In the genomic region with DNA sequence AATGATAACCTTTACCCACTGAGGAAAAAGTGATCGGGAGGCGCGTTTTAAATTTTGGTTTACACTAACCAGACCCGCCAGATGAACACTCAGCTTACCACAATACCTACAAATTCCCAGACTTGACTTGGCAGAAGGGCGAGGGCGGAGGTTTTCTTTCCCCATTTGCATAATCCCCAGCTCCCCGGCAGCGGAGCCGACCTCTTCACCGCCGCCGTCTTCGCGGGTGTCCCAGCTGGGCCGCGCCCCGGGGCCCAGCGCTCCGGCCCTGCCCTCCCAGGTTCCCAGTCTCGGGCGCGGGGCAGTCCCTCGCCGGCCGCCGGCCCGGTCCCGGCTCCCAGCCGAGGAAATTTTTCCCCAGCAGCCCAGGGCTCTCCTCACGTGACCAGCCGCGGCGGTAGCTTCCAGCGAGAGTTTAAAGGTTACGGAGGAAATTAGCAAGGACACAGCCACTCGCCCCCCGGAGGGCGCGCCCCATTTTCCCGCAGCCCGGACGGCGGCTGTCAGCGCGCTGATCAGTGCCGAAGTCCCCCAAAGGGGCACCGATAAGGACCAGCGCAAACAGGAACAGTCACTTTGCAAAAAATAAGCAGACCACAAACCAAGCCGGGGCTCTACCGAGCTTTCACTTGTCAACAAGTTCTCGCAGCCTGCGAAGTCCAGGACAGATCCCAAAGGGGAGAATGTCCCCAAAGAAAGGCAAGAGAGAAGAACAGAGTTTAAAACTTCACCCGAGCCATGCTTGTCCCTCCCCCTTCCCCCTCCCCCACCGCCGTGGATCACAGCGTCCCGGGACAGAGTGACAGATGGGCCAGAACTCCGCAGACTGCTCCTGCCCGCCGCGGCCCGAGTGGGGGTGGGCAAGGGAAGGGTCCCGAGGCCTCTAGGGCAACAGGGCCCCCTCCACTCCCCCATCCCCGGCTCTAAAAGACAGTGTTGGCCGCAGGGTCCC, we compare ENCODE assay signal across 8 cellular contexts. TPM values are rescaled to one million over a fixed set of nuclear protein-coding genes. Genes with fewer than 3 reads are reported as not detected.
DNase-seq lines count a peak whose midpoint lies in the region; ATAC-seq lines count a peak whose summit lies in the region.

No MANE protein-coding gene starts in this region.

- H3K9me3 Mint-ChIP-seq in activated T-cell treated with anti-CD3 and anti-CD28 coated beads, Interleukin-2, amount 50 U/mL, for 4 hours, result no peaks in the 10 kb centered on the region
- no peaks in the 10 kb centered on the region for H3K9me3 Mint-ChIP-seq in stimulated activated naive CD8-positive, alpha-beta T cell treated with anti-CD3 and anti-CD28 coated beads, Interleukin-15, Interleukin-2, amounts not matched to agents 100 ng/mL and 50 ng/mL, for 24 hours

- no peaks in the 10 kb centered on the region for H3K36me3 Mint-ChIP-seq in activated T-cell treated with anti-CD3 and anti-CD28 coated beads, Interleukin-2, amount 50 U/mL, for 4 hours (ENCODE audit: insufficient read depth)
- no peaks in the 10 kb centered on the region for H3K36me3 Mint-ChIP-seq in stimulated activated naive CD8-positive, alpha-beta T cell treated with anti-CD3 and anti-CD28 coated beads, Interleukin-15, Interleukin-2, amounts not matched to agents 100 ng/mL and 50 ng/mL, for 24 hours (ENCODE audit: low read depth)

- ATAC-seq in HG02884 (IDR thresholded peaks at IDR 0.05; ENCODE audit: unreplicated experiment) (peak; percentile 10), esophagus mucosa (peak; percentile 57)
- peak; percentile 29 to 36 for ATAC-seq in activated T-cell treated with anti-CD3 and anti-CD28 coated beads, Interleukin-2, amount 50 U/mL, for 4 hours

- peaks cover 29% of the 10 kb centered on the region for H3K4me1 Mint-ChIP-seq in activated T-cell treated with anti-CD3 and anti-CD28 coated beads, Interleukin-2, amount 50 U/mL, for 4 hours (ENCODE audit: low read depth)
- peaks cover 33% of the 10 kb centered on the region for H3K4me1 Mint-ChIP-seq in stimulated activated naive CD8-positive, alpha-beta T cell treated with anti-CD3 and anti-CD28 coated beads, Interleukin-15, Interleukin-2, amounts not matched to agents 100 ng/mL and 50 ng/mL, for 24 hours (ENCODE audit: low read depth)

- peak overlapping the region; percentile 84 for H3K27ac Mint-ChIP-seq in stimulated activated naive CD8-positive, alpha-beta T cell treated with anti-CD3 and anti-CD28 coated beads, Interleukin-15, Interleukin-2, amounts not matched to agents 100 ng/mL and 50 ng/mL, for 24 hours

- DNase-seq in NCI-H748 (lab: John Stamatoyannopoulos, UW; ENCODE audit: unreplicated experiment) (peak; percentile 43), NCI-H748 treated with DMSO at 0.1 percent for 48 hours (lab: John Stamatoyannopoulos, UW) (no peak), NCI-H774 (lab: John Stamatoyannopoulos, UW) (peak; percentile 7), myocyte (ENCODE audit: low read depth) (peak; percentile 69)
- peak; percentile 46 for DNase-seq in activated T-cell treated with anti-CD3 and anti-CD28 coated beads, Interleukin-2, amount 50 U/mL, for 4 hours

- peak overlapping the region; percentile 93 for H3K4me3 Mint-ChIP-seq in activated T-cell treated with anti-CD3 and anti-CD28 coated beads, Interleukin-2, amount 50 U/mL, for 4 hours
- H3K4me3 Mint-ChIP-seq in stimulated activated naive CD8-positive, alpha-beta T cell treated with anti-CD3 and anti-CD28 coated beads, Interleukin-15, Interleukin-2, amounts not matched to agents 100 ng/mL and 50 ng/mL, for 24 hours, result peak overlapping the region; percentile 92

- H3K27me3 Mint-ChIP-seq in activated T-cell treated with anti-CD3 and anti-CD28 coated beads, Interleukin-2, amount 50 U/mL, for 4 hours (ENCODE audit: low read depth), result no peaks in the 10 kb centered on the region
- peaks cover 9% of the 10 kb centered on the region for H3K27me3 Mint-ChIP-seq in stimulated activated naive CD8-positive, alpha-beta T cell treated with anti-CD3 and anti-CD28 coated beads, Interleukin-15, Interleukin-2, amounts not matched to agents 100 ng/mL and 50 ng/mL, for 24 hours

RNA-seq across cellular contexts. Expression of a gene that starts 1.3 kb away (rescaled TPM):
- 1 to 10 TPM; 9.1 to 9.5 (median 9.2) TPM for total RNA-seq in activated T-cell treated with anti-CD3 and anti-CD28 coated beads, Interleukin-2, amount 50 U/mL, for 4 hours
- total RNA-seq in esophagus mucosa, result 13.1 TPM
- 1.7 and 2.4 TPM in 2 replicates for total RNA-seq in myocyte
- 6.9 TPM for polyA plus RNA-seq in myocyte (2012)

RNA-seq across cellular contexts. Expression of a gene that starts 39.1 kb away (rescaled TPM):
- 10 to 100 TPM; 13.8 to 18.4 (median 15.5) TPM for total RNA-seq in activated T-cell treated with anti-CD3 and anti-CD28 coated beads, Interleukin-2, amount 50 U/mL, for 4 hours
- total RNA-seq in esophagus mucosa (9.2 TPM), myocyte (13.1 and 17.5 TPM in 2 replicates)
- polyA plus RNA-seq in myocyte (2012), result 5.0 TPM
